26 cellular contexts compared by ENCODE assay signal in genomic region chr7:94615641-94616040, GRCh38.
"Had no signal": no experiment of that assay in that cellular context is flagged by ENCODE, and none has a peak within 500 bp of the region (broad histone marks: within the 10 kb centered on the region; RNA-seq: fewer than 3 reads in every experiment).

No MANE protein-coding gene starts in this region.

- H3K9me3 ChIP-seq: esophagus muscularis mucosa, gastroesophageal sphincter, ovary, psoas muscle, sigmoid colon, spleen, testis, tibial artery, upper lobe of left lung, uterus had no signal

- H3K4me2 ChIP-seq: hepatocyte had no signal

- H2AFZ ChIP-seq: hepatocyte had no signal

- H3K4me3 ChIP-seq: coronary artery, esophagus muscularis mucosa, gastroesophageal sphincter, heart left ventricle, hepatocyte, lung, ovary, psoas muscle, sigmoid colon, skin epidermis, spleen, testis, tibial artery, upper lobe of left lung, uterus had no signal

- H3K79me2 ChIP-seq: hepatocyte had no signal

- H3K27me3 ChIP-seq: esophagus muscularis mucosa, foreskin keratinocyte, gastroesophageal sphincter, heart left ventricle, hepatocyte, ovary, sigmoid colon, spleen, testis, tibial artery, upper lobe of left lung, uterus had no signal

- H3K4me1 ChIP-seq: testis, uterus had no signal

- H3K36me3 ChIP-seq: ovary, uterus had no signal

- DNase-seq: dermis blood vessel endothelial cell; effector memory CD4-positive, alpha-beta T cell; foreskin keratinocyte; heart left ventricle; kidney; naive thymus-derived CD4-positive, alpha-beta T cell; occipital lobe; ovary; posterior cingulate gyrus; psoas muscle; right cardiac atrium; sigmoid colon; spleen; stimulated activated CD4-positive, alpha-beta T cell treated with anti-CD3 and anti-CD28 coated beads, Interleukin-4, amount 100 ng/mL, for 4 hours; stimulated activated naive CD8-positive, alpha-beta T cell treated with anti-CD3 and anti-CD28 coated beads, Interleukin-15, Interleukin-2, amounts not matched to agents 100 U/mL and 50 U/mL, for 24 hours; substantia nigra; testis; tibial artery; upper lobe of left lung; uterus had no signal

- H3K27ac ChIP-seq: coronary artery, esophagus muscularis mucosa, foreskin keratinocyte, gastroesophageal sphincter, heart left ventricle, hepatocyte, ovary, psoas muscle, sigmoid colon, skin epidermis, spleen, testis, tibial artery, upper lobe of left lung, uterus had no signal
